20 cellular contexts compared by ENCODE assay signal in the genomic region with DNA sequence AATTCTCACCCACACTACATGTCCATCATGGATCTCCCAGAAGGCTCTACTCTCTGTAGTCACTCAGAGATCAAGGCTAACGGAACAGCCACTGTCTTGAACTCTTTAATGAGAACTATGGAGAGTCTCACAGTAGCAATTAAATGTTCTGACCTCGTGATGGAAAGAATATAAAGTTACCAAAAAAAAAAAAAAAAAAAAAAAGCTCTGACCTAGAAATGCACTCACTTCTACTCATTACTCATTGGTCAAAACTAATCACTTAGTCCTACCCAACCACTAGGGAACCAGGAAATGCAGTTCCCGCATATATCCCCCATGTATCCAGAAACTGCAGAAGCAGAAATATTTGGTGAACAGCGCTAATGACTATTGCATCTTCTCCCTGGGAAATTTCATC. TPM values are rescaled to one million over a fixed set of nuclear protein-coding genes. Genes with fewer than 3 reads are reported as not detected.
DNase-seq lines count a peak whose midpoint lies in the region; ATAC-seq lines count a peak whose summit lies in the region.
"Had no signal": no experiment of that assay in that cellular context is flagged by ENCODE, and none has a peak within 500 bp of the region (broad histone marks: within the 10 kb centered on the region; RNA-seq: fewer than 3 reads in every experiment).

No MANE protein-coding gene starts in this region.

- H3K9me3 ChIP-seq in CD4-positive, alpha-beta memory T cell (ENCODE audit: control insufficient read depth in 1 of 2, low read length in 2 of 2), result no peaks in the 10 kb centered on the region
- H3K9me3 ChIP-seq: SJCRH30 had no signal

- H3K36me3 Mint-ChIP-seq in activated CD4-positive, alpha-beta T cell treated with anti-CD3 and anti-CD28 coated beads for 36 hours (ENCODE audit: low read depth), result peaks cover 8% of the 10 kb centered on the region
- H3K36me3 Mint-ChIP-seq in activated naive CD8-positive, alpha-beta T cell treated with anti-CD3 and anti-CD28 coated beads, Interleukin-2, amount 10 ng/mL, durations not matched to agents 7 days and 5 days, result peaks cover 9% of the 10 kb centered on the region
- peaks cover 8% of the 10 kb centered on the region for H3K36me3 Mint-ChIP-seq in stimulated activated effector memory CD8-positive, alpha-beta T cell treated with anti-CD3 and anti-CD28 coated beads, Interleukin-12 subunit alpha, Interleukin-12 subunit beta, amount 100 ng/mL, for 72 hours
- peaks cover 0 to 3% of the 10 kb centered on the region in 2 donors for H3K36me3 Mint-ChIP-seq in CD4-positive, alpha-beta memory T cell

- no peaks in the 10 kb centered on the region for H3K27me3 ChIP-seq in CD4-positive, alpha-beta memory T cell (ENCODE audit: insufficient read depth, low read length)

- ATAC-seq in activated CD4-positive, alpha-beta T cell treated with anti-CD3 and anti-CD28 coated beads for 36 hours, result no peak
- ATAC-seq in activated naive CD8-positive, alpha-beta T cell treated with anti-CD3 and anti-CD28 coated beads, Interleukin-2, amount 10 ng/mL, durations not matched to agents 7 days and 5 days (ENCODE audit: low read depth), result no peak
- no peak for ATAC-seq in stimulated activated effector memory CD8-positive, alpha-beta T cell treated with anti-CD3 and anti-CD28 coated beads, Interleukin-12 subunit alpha, Interleukin-12 subunit beta, amount 100 ng/mL, for 72 hours
- no peak for ATAC-seq in HG02970 (IDR thresholded peaks at IDR 0.05; ENCODE audit: low FRiP score, unreplicated experiment)
- ATAC-seq: GM23338, HCT116, PC-3 had no signal

- DNase-seq in activated CD4-positive, alpha-beta T cell treated with anti-CD3 and anti-CD28 coated beads for 36 hours, result no peak
- DNase-seq in activated CD4-positive, alpha-beta T cell treated with anti-CD3 and anti-CD28 coated beads, Interleukin-2, amount 50 U/mL, for 48 hours, result no peak
- peak; percentile 9 for DNase-seq in LHCN-M2 (ENCODE audit: low read depth)
- DNase-seq in activated naive CD8-positive, alpha-beta T cell treated with anti-CD3 and anti-CD28 coated beads, Interleukin-2, amount 10 ng/mL, durations not matched to agents 7 days and 5 days, result no peak
- DNase-seq in stimulated activated effector memory CD8-positive, alpha-beta T cell treated with anti-CD3 and anti-CD28 coated beads, Interleukin-12 subunit alpha, Interleukin-12 subunit beta, amount 100 ng/mL, for 72 hours (ENCODE audit: low spot score in 2 of 2), result no peak
- DNase-seq in CD4-positive, alpha-beta memory T cell, result no peak
- no peak for DNase-seq in iPS-NIHi11 (ENCODE audit: low spot score)
- DNase-seq: 8988T, DND-41, KBM-7, NCI-H1436, NCI-H2029, NCI-H2171, NCI-H774, PC-3, SJCRH30 had no signal

- H3K27me3 Mint-ChIP-seq in activated CD4-positive, alpha-beta T cell treated with anti-CD3 and anti-CD28 coated beads for 36 hours, result no peaks in the 10 kb centered on the region
- H3K27me3 Mint-ChIP-seq in activated naive CD8-positive, alpha-beta T cell treated with anti-CD3 and anti-CD28 coated beads, Interleukin-2, amount 10 ng/mL, durations not matched to agents 7 days and 5 days, result no peaks in the 10 kb centered on the region
- no peaks in the 10 kb centered on the region for H3K27me3 Mint-ChIP-seq in CD4-positive, alpha-beta memory T cell

- H3K27ac ChIP-seq in CD4-positive, alpha-beta memory T cell (ENCODE audit: low read depth, low read length), result no peak overlapping the region
- H3K27ac ChIP-seq: RWPE1, SJCRH30 had no signal

- no peak overlapping the region for H3K4me3 ChIP-seq in CD4-positive, alpha-beta memory T cell (ENCODE audit: low read length in 2 of 2)
- H3K4me3 ChIP-seq: GM23338, SJCRH30 had no signal

- CTCF ChIA-PET in activated CD4-positive, alpha-beta T cell treated with anti-CD3 and anti-CD28 coated beads for 36 hours (lab: Charles Lee), result no interaction called here
- CTCF ChIA-PET in CD4-positive, alpha-beta memory T cell (lab: Charles Lee; ENCODE audit: partially characterized antibody), result no interaction called here

- no peaks in the 10 kb centered on the region for H3K36me3 ChIP-seq in CD4-positive, alpha-beta memory T cell (ENCODE audit: insufficient read depth, low read length)
- H3K36me3 ChIP-seq: SJCRH30 had no signal

- intact Hi-C loops in activated CD4-positive, alpha-beta T cell treated with anti-CD3 and anti-CD28 coated beads for 36 hours (cut with DNase I, micrococcal nuclease), result loop anchor here in 1 of 2 experiments (2.0 kb wide), 1 partner anchor 47 kb away; the partner anchor contains the start of gene IFT81
- intact Hi-C loops in CD4-positive, alpha-beta memory T cell (cut with micrococcal nuclease), result no loop called here

- peaks cover 46% of the 10 kb centered on the region for H3K4me1 Mint-ChIP-seq in activated CD4-positive, alpha-beta T cell treated with anti-CD3 and anti-CD28 coated beads for 36 hours
- peaks cover 34% of the 10 kb centered on the region for H3K4me1 Mint-ChIP-seq in activated naive CD8-positive, alpha-beta T cell treated with anti-CD3 and anti-CD28 coated beads, Interleukin-2, amount 10 ng/mL, durations not matched to agents 7 days and 5 days
- peaks cover 42% of the 10 kb centered on the region for H3K4me1 Mint-ChIP-seq in stimulated activated effector memory CD8-positive, alpha-beta T cell treated with anti-CD3 and anti-CD28 coated beads, Interleukin-12 subunit alpha, Interleukin-12 subunit beta, amount 100 ng/mL, for 72 hours
- peaks cover 33 to 49% (median 37%) of the 10 kb centered on the region in 4 donors for H3K4me1 Mint-ChIP-seq in CD4-positive, alpha-beta memory T cell

- peak overlapping the region; percentile 17 for H3K27ac Mint-ChIP-seq in activated CD4-positive, alpha-beta T cell treated with anti-CD3 and anti-CD28 coated beads for 36 hours
- peak overlapping the region; percentile 4 for H3K27ac Mint-ChIP-seq in activated naive CD8-positive, alpha-beta T cell treated with anti-CD3 and anti-CD28 coated beads, Interleukin-2, amount 10 ng/mL, durations not matched to agents 7 days and 5 days
- peak overlapping the region; percentile 4 for H3K27ac Mint-ChIP-seq in stimulated activated effector memory CD8-positive, alpha-beta T cell treated with anti-CD3 and anti-CD28 coated beads, Interleukin-12 subunit alpha, Interleukin-12 subunit beta, amount 100 ng/mL, for 72 hours
- peak overlapping the region in 1 of 7 donors; percentile 57 for H3K27ac Mint-ChIP-seq in CD4-positive, alpha-beta memory T cell
- H3K27ac Mint-ChIP-seq: GM23338 had no signal

- POLR2A ChIA-PET in activated CD4-positive, alpha-beta T cell treated with anti-CD3 and anti-CD28 coated beads for 36 hours (lab: Charles Lee), result no interaction called here
- POLR2A ChIA-PET in activated naive CD8-positive, alpha-beta T cell treated with anti-CD3 and anti-CD28 coated beads, Interleukin-2, amount 10 ng/mL, durations not matched to agents 7 days and 5 days (lab: Charles Lee), result interaction anchor here (0.6 kb wide), 1 partner anchor 213 kb away, joined by 3 read pairs; no protein-coding TSS in a partner anchor
- POLR2A ChIA-PET in CD4-positive, alpha-beta memory T cell (lab: Charles Lee; ENCODE audit: partially characterized antibody), result interaction anchor here (0.6 kb wide), 1 partner anchor 376 kb away, joined by 3 read pairs; no protein-coding TSS in a partner anchor

- H3K4me3 Mint-ChIP-seq in activated CD4-positive, alpha-beta T cell treated with anti-CD3 and anti-CD28 coated beads for 36 hours, result no peak overlapping the region
- no peak overlapping the region for H3K4me3 Mint-ChIP-seq in activated naive CD8-positive, alpha-beta T cell treated with anti-CD3 and anti-CD28 coated beads, Interleukin-2, amount 10 ng/mL, durations not matched to agents 7 days and 5 days
- H3K4me3 Mint-ChIP-seq in stimulated activated effector memory CD8-positive, alpha-beta T cell treated with anti-CD3 and anti-CD28 coated beads, Interleukin-12 subunit alpha, Interleukin-12 subunit beta, amount 100 ng/mL, for 72 hours, result no peak overlapping the region
- H3K4me3 Mint-ChIP-seq in CD4-positive, alpha-beta memory T cell, result peak overlapping the region in 1 of 8 donors; percentile 42
- H3K4me3 Mint-ChIP-seq: GM23338 had no signal

- H3K4me1 ChIP-seq in CD4-positive, alpha-beta memory T cell (ENCODE audit: insufficient read depth, low read length), result peaks cover 44% of the 10 kb centered on the region
- H3K4me1 ChIP-seq: SJCRH30 had no signal

- H3K9me3 Mint-ChIP-seq in activated CD4-positive, alpha-beta T cell treated with anti-CD3 and anti-CD28 coated beads for 36 hours (ENCODE audit: low read depth), result peaks cover 3% of the 10 kb centered on the region
- H3K9me3 Mint-ChIP-seq in activated naive CD8-positive, alpha-beta T cell treated with anti-CD3 and anti-CD28 coated beads, Interleukin-2, amount 10 ng/mL, durations not matched to agents 7 days and 5 days, result peaks cover 1% of the 10 kb centered on the region
- H3K9me3 Mint-ChIP-seq in stimulated activated effector memory CD8-positive, alpha-beta T cell treated with anti-CD3 and anti-CD28 coated beads, Interleukin-12 subunit alpha, Interleukin-12 subunit beta, amount 100 ng/mL, for 72 hours, result peaks cover 3% of the 10 kb centered on the region
- peaks cover 0 to 4% (median 0%) of the 10 kb centered on the region in 8 donors for H3K9me3 Mint-ChIP-seq in CD4-positive, alpha-beta memory T cell
- H3K9me3 Mint-ChIP-seq: GM23338 had no signal

RNA-seq across cellular contexts. Expression of gene C12orf76, which starts 29.4 kb away (rescaled TPM):
- total RNA-seq in activated CD4-positive, alpha-beta T cell treated with anti-CD3 and anti-CD28 coated beads for 36 hours, result 10 to 100 TPM; 10.2 to 10.5 TPM
- total RNA-seq in LHCN-M2 (2014; rRNA removed), result 7.7 and 9.0 TPM in 2 replicates
- 4.5 TPM for polyA plus RNA-seq in LHCN-M2 (2012)
- total RNA-seq in activated naive CD8-positive, alpha-beta T cell treated with anti-CD3 and anti-CD28 coated beads, Interleukin-2, amount 10 ng/mL, durations not matched to agents 7 days and 5 days, result 10 to 100 TPM; 22.1 to 23.2 TPM
- 10 to 100 TPM; 26.4 to 33.5 TPM for total RNA-seq in CD4-positive, alpha-beta memory T cell
- polyA plus RNA-seq in CD4-positive, alpha-beta memory T cell, result 10 to 100 TPM; 16.4 to 17.5 TPM

RNA-seq across cellular contexts. Expression of gene IFT81, which starts 46.4 kb away (rescaled TPM):
- 1 to 10 TPM; 3.5 TPM for total RNA-seq in activated CD4-positive, alpha-beta T cell treated with anti-CD3 and anti-CD28 coated beads for 36 hours
- 15.5 and 16.9 TPM in 2 replicates for total RNA-seq in LHCN-M2 (2014; rRNA removed)
- polyA plus RNA-seq in LHCN-M2 (2012), result 4.1 TPM
- 1 to 10 TPM; 1.7 to 2.4 TPM for total RNA-seq in activated naive CD8-positive, alpha-beta T cell treated with anti-CD3 and anti-CD28 coated beads, Interleukin-2, amount 10 ng/mL, durations not matched to agents 7 days and 5 days
- 1 to 10 TPM; 1.1 to 1.3 TPM for total RNA-seq in CD4-positive, alpha-beta memory T cell
- polyA plus RNA-seq in CD4-positive, alpha-beta memory T cell, result 1 to 10 TPM in 1 of 2 donors, under 1 TPM in 1; 0.57 to 1.2 TPM
